11 cellular contexts compared by ENCODE assay signal in genomic region chr20:3080939-3081388, GRCh38. TPM values are rescaled to one million over a fixed set of nuclear protein-coding genes. Genes with fewer than 3 reads are reported as not detected.
DNase-seq lines count a peak whose midpoint lies in the region; ATAC-seq and TF ChIP-seq lines count a peak whose summit lies in the region.
"Had no signal": no experiment of that assay in that cellular context is flagged by ENCODE, and none has a peak within 500 bp of the region (broad histone marks: within the 10 kb centered on the region; RNA-seq: fewer than 3 reads in every experiment).

No MANE protein-coding gene starts in this region.

- H3K4me3 ChIP-seq in fibroblast of lung (replicated peaks in 1 of 4; ENCODE audit: control extremely low read depth in 1 of 4, insufficient read depth in 1 of 4, low read depth in 3 of 4, low read length in 4 of 4) (no peak overlapping the region), lung (no peak overlapping the region)

- DNase-seq in activated CD4-positive, alpha-beta T cell treated with anti-CD3 and anti-CD28 coated beads, Interleukin-2, amount 10 ng/mL, durations not matched to agents 7 days and 5 days = no peak
- DNase-seq in activated CD4-positive, alpha-beta T cell treated with anti-CD3 and anti-CD28 coated beads for 4 hours = no peak
- DNase-seq in fibroblast of lung (ENCODE audit: low read depth in 2 of 2) = peak; percentile 23 to 76
- no peak for DNase-seq in lung (ENCODE audit: low spot score)
- DNase-seq in T1000 (lab: John Stamatoyannopoulos, UW) = no peak
- no peak for DNase-seq in activated effector memory CD4-positive, alpha-beta T cell treated with Interleukin-2 at 50 U/mL for 16 hours
- DNase-seq in MV-4-11 (lab: John Stamatoyannopoulos, UW) = no peak
- DNase-seq: activated T-cell treated with anti-CD3 and anti-CD28 coated beads for 4 hours, natural killer cell had no signal

- H3K79me2 ChIP-seq in fibroblast of lung (ENCODE audit: control insufficient read depth, insufficient read depth, low read length) = no peaks in the 10 kb centered on the region

- no peaks in the 10 kb centered on the region for H4K20me1 ChIP-seq in fibroblast of lung (ENCODE audit: control insufficient read depth, extremely low read depth, insufficient read depth, low read length)

- no peak overlapping the region for H3K27ac ChIP-seq in fibroblast of lung (ENCODE audit: insufficient read depth, low read length)
- no peak overlapping the region for H3K27ac ChIP-seq in lung (ENCODE audit: low read depth in 1 of 2, low read length in 1 of 2)
- H3K27ac ChIP-seq: 22Rv1 had no signal

- no peak overlapping the region for H2AFZ ChIP-seq in fibroblast of lung (ENCODE audit: low read length)

- H3K27ac Mint-ChIP-seq in activated CD4-positive, alpha-beta T cell treated with anti-CD3 and anti-CD28 coated beads, Interleukin-2, amount 10 ng/mL, durations not matched to agents 7 days and 5 days = peak overlapping the region; percentile 46
- H3K27ac Mint-ChIP-seq: natural killer cell had no signal

- peak; percentile 67 for ATAC-seq in lung (ENCODE audit: insufficient read depth, low FRiP score)
- ATAC-seq in HG02884 (IDR thresholded peaks at IDR 0.05; ENCODE audit: unreplicated experiment) = no peak
- ATAC-seq: natural killer cell had no signal

- peaks cover 24% of the 10 kb centered on the region for H3K4me1 Mint-ChIP-seq in activated CD4-positive, alpha-beta T cell treated with anti-CD3 and anti-CD28 coated beads, Interleukin-2, amount 10 ng/mL, durations not matched to agents 7 days and 5 days

- H3K36me3 Mint-ChIP-seq in activated CD4-positive, alpha-beta T cell treated with anti-CD3 and anti-CD28 coated beads, Interleukin-2, amount 10 ng/mL, durations not matched to agents 7 days and 5 days (ENCODE audit: low read depth) = peaks cover 3% of the 10 kb centered on the region
- H3K36me3 Mint-ChIP-seq: natural killer cell had no signal

- H3K27me3 ChIP-seq in fibroblast of lung (ENCODE audit: control insufficient read depth, insufficient read depth, low read length) (peaks cover 40% of the 10 kb centered on the region), lung (ENCODE audit: control insufficient read depth, insufficient read depth) (no peaks in the 10 kb centered on the region)

- H3K9me3 Mint-ChIP-seq in activated CD4-positive, alpha-beta T cell treated with anti-CD3 and anti-CD28 coated beads, Interleukin-2, amount 10 ng/mL, durations not matched to agents 7 days and 5 days = peaks cover 7% of the 10 kb centered on the region
- H3K9me3 Mint-ChIP-seq: natural killer cell had no signal

- H3K27me3 Mint-ChIP-seq in activated CD4-positive, alpha-beta T cell treated with anti-CD3 and anti-CD28 coated beads, Interleukin-2, amount 10 ng/mL, durations not matched to agents 7 days and 5 days = peaks cover 59% of the 10 kb centered on the region

- POLR2A ChIA-PET in activated CD4-positive, alpha-beta T cell treated with anti-CD3 and anti-CD28 coated beads, Interleukin-2, amount 10 ng/mL, durations not matched to agents 7 days and 5 days (lab: Charles Lee) = no interaction called here

- no peak overlapping the region for H3K9ac ChIP-seq in fibroblast of lung (ENCODE audit: insufficient read depth, low read length)

- no peaks in the 10 kb centered on the region for H3K9me3 ChIP-seq in fibroblast of lung (ENCODE audit: control insufficient read depth, insufficient read depth, low read depth, low read length)
- H3K9me3 ChIP-seq in lung (ENCODE audit: control insufficient read depth in 2 of 2, insufficient read depth in 1 of 2, low read length in 1 of 2) = peaks cover 0 to 7% of the 10 kb centered on the region in 2 donors

- 64% methylated on average over 6 of the region's 6 CpGs for WGBS in lung, 2 donors

- H3K36me3 ChIP-seq in fibroblast of lung (ENCODE audit: control insufficient read depth, insufficient read depth, low read length) = no peaks in the 10 kb centered on the region
- H3K36me3 ChIP-seq in lung (ENCODE audit: control insufficient read depth in 2 of 2, insufficient read depth in 2 of 2, low read length in 2 of 2) = no peaks in the 10 kb centered on the region

- TF ChIP-seq CTCF in fibroblast of lung (conservative IDR thresholded peaks at IDR 0.05 in 1 of 2, IDR thresholded peaks at IDR 0.05 in 1 of 2; ENCODE audit: low read depth in 1 of 2, low read length in 2 of 2) = no peak
- TF ChIP-seq CTCF in lung (IDR thresholded peaks at IDR 0.05; ENCODE audit: control extremely low read depth, extremely low read depth) = no peak

- peaks cover 7% of the 10 kb centered on the region for H3K4me1 ChIP-seq in fibroblast of lung (ENCODE audit: control insufficient read depth, extremely low read depth, insufficient read depth, low read length)
- peaks cover 0 to 10% of the 10 kb centered on the region in 2 donors for H3K4me1 ChIP-seq in lung (ENCODE audit: control insufficient read depth in 2 of 2, insufficient read depth in 2 of 2, low read length in 2 of 2)

- CTCF ChIA-PET in activated CD4-positive, alpha-beta T cell treated with anti-CD3 and anti-CD28 coated beads, Interleukin-2, amount 10 ng/mL, durations not matched to agents 7 days and 5 days (lab: Charles Lee) = no interaction called here

- H3K4me2 ChIP-seq in fibroblast of lung (ENCODE audit: extremely low read depth, insufficient read depth, low read length) = peak overlapping the region; percentile 44

- no peak overlapping the region for H3K4me3 Mint-ChIP-seq in activated CD4-positive, alpha-beta T cell treated with anti-CD3 and anti-CD28 coated beads, Interleukin-2, amount 10 ng/mL, durations not matched to agents 7 days and 5 days

RNA-seq across cellular contexts. Expression of gene AVP, which starts 3.6 kb away (rescaled TPM):
- not detected for total RNA-seq in activated CD4-positive, alpha-beta T cell treated with anti-CD3 and anti-CD28 coated beads, Interleukin-2, amount 10 ng/mL, durations not matched to agents 7 days and 5 days
- total RNA-seq in fibroblast of lung = not detected in 2 replicates
- not detected in 2 replicates for polyA plus RNA-seq in fibroblast of lung
- polyA plus RNA-seq in fibroblast of lung (2012) = not detected in 2 replicates
- not detected in 2 replicates for polyA minus RNA-seq in fibroblast of lung (ENCODE audit: low replicate concordance)
- not detected for total RNA-seq in lung
- polyA plus RNA-seq in lung = not detected
- total RNA-seq: natural killer cell had no signal

RNA-seq across cellular contexts. Expression of gene OXT, which starts 9.5 kb away (rescaled TPM):
- total RNA-seq in activated CD4-positive, alpha-beta T cell treated with anti-CD3 and anti-CD28 coated beads, Interleukin-2, amount 10 ng/mL, durations not matched to agents 7 days and 5 days = not detected
- total RNA-seq in fibroblast of lung = not detected in 2 replicates
- polyA plus RNA-seq in fibroblast of lung = not detected in 2 replicates
- polyA plus RNA-seq in fibroblast of lung (2012) = not detected in 2 replicates
- not detected in 2 replicates for polyA minus RNA-seq in fibroblast of lung (ENCODE audit: low replicate concordance)
- total RNA-seq in lung = not detected
- not detected for polyA plus RNA-seq in lung
- total RNA-seq: natural killer cell had no signal

RNA-seq across cellular contexts. Expression of gene MRPS26, which starts 35.1 kb away (rescaled TPM):
- 10 to 100 TPM; 30.6 to 37.2 TPM for total RNA-seq in activated CD4-positive, alpha-beta T cell treated with anti-CD3 and anti-CD28 coated beads, Interleukin-2, amount 10 ng/mL, durations not matched to agents 7 days and 5 days
- total RNA-seq in fibroblast of lung (37.0 and 42.6 TPM in 2 replicates), lung (10 to 100 TPM; 29.8 to 47.1 TPM)
- polyA plus RNA-seq in fibroblast of lung (16.1 and 19.2 TPM in 2 replicates), lung (10 to 100 TPM; 67.5 to 67.8 TPM)
- 29.4 and 38.1 TPM in 2 replicates for polyA plus RNA-seq in fibroblast of lung (2012)
- 7.7 and 12.0 TPM in 2 replicates for polyA minus RNA-seq in fibroblast of lung (ENCODE audit: low replicate concordance)

RNA-seq across cellular contexts. Expression of gene GNRH2, which starts 37.5 kb away (rescaled TPM):
- total RNA-seq in activated CD4-positive, alpha-beta T cell treated with anti-CD3 and anti-CD28 coated beads, Interleukin-2, amount 10 ng/mL, durations not matched to agents 7 days and 5 days = 1 to 10 TPM; 1.2 to 2.0 TPM
- total RNA-seq in fibroblast of lung (not detected in 2 replicates), lung (under 1 TPM in 1 of 2 donors, not detected in 1; 0.46 TPM)
- polyA plus RNA-seq in fibroblast of lung (not detected in 2 replicates), lung (under 1 TPM; 0.14 to 0.16 TPM)
- not detected in 2 replicates for polyA plus RNA-seq in fibroblast of lung (2012)
- polyA minus RNA-seq in fibroblast of lung (ENCODE audit: low replicate concordance) = not detected in 2 replicates

Comparison
In these comparisons a context has a peak if more than half of its experiments do, and no peak if none do; other contexts are left out.
1. DNase-seq: peak in fibroblast of lung (2 of 2); none in activated CD4-positive, alpha-beta T cell treated with anti-CD3 and anti-CD28 coated beads, Interleukin-2, amount 10 ng/mL, durations not matched to agents 7 days and 5 days (single experiment), activated CD4-positive, alpha-beta T cell treated with anti-CD3 and anti-CD28 coated beads for 4 hours (0 of 2), lung (single experiment), T1000 (single experiment), activated effector memory CD4-positive, alpha-beta T cell treated with Interleukin-2 at 50 U/mL for 16 hours (single experiment) and MV-4-11 (single experiment).